ENCODE assay signal across 23 cellular contexts in genomic region chr18:32934201-32934600, GRCh38.
"Had no signal": no experiment of that assay in that cellular context is flagged by ENCODE, and none has a peak within 500 bp of the region (broad histone marks: within the 10 kb centered on the region; RNA-seq: fewer than 3 reads in every experiment).

No MANE protein-coding gene starts in this region.

- ATAC-seq: K562, Panc1, PC-3, Right ventricle myocardium inferior, T-cell had no signal

- DNase-seq: MV-4-11, NCI-H1048, NCI-H1105, NCI-H1436 treated with DMSO at 0.1 percent for 48 hours, NCI-H1694, NCI-H187 treated with DMSO at 0.1 percent for 48 hours, NCI-H2029 treated with DMSO at 0.1 percent for 48 hours, NCI-H2171 treated with DMSO at 0.1 percent for 48 hours, NCI-H345, NCI-H446 treated with DMSO at 0.1 percent for 48 hours, NCI-H526 treated with DMSO at 0.1 percent for 48 hours, NCI-H774, PC-3, SHP77 treated with DMSO at 0.1 percent for 48 hours, SJCRH30, SK-N-SH, SW 1271, T-cell had no signal

- H3K27ac ChIP-seq: HL-60, KMS-11, SJCRH30 had no signal

- H3K4me3 ChIP-seq: K562, SJCRH30 had no signal

- H3K36me3 ChIP-seq: SJCRH30 had no signal

- H3K27me3 ChIP-seq: SJCRH30 had no signal
